Comparison of ENCODE assay signal across 8 cellular contexts in genomic region chr19:32570081-32570785, GRCh38. TPM values are rescaled to one million over a fixed set of nuclear protein-coding genes. Genes with fewer than 3 reads are reported as not detected.
A peak's percentile ranks its signal among the peaks of the same experiment; 100 is the strongest.
DNase-seq lines count a peak whose midpoint lies in the region; ATAC-seq and TF ChIP-seq lines count a peak whose summit lies in the region.

No MANE protein-coding gene starts in this region.

- peaks cover 14% of the 10 kb centered on the region for H3K4me1 Mint-ChIP-seq in central memory CD8-positive, alpha-beta T cell

- TF ChIP-seq CTCF in GM10266 (IDR thresholded peaks at IDR 0.05; ENCODE audit: control insufficient read depth, insufficient read depth, low read depth, missing control alignments) = peak; percentile 76

- ATAC-seq in central memory CD8-positive, alpha-beta T cell (replicated peaks; ENCODE audit: extremely low read depth, poor library complexity, severe bottlenecking) = peak; percentile 32

- H3K27me3 Mint-ChIP-seq in central memory CD8-positive, alpha-beta T cell = peaks cover 11% of the 10 kb centered on the region

- H3K36me3 Mint-ChIP-seq in central memory CD8-positive, alpha-beta T cell (ENCODE audit: insufficient read depth) = peaks cover 2% of the 10 kb centered on the region

- H3K27ac Mint-ChIP-seq in central memory CD8-positive, alpha-beta T cell (ENCODE audit: low read depth) = no peak overlapping the region

- no peak overlapping the region for H3K4me3 Mint-ChIP-seq in central memory CD8-positive, alpha-beta T cell

- H3K9me3 Mint-ChIP-seq in central memory CD8-positive, alpha-beta T cell = no peaks in the 10 kb centered on the region

- peak; percentile 69 for DNase-seq in A172 (ENCODE audit: low spot score)
- DNase-seq in GM10266 (ENCODE audit: extremely low spot score) = peak; percentile 72
- DNase-seq in NCI-H1694 treated with DMSO at 0.1 percent for 48 hours (lab: John Stamatoyannopoulos, UW) = peak; percentile 74
- peak; percentile 49 for DNase-seq in T-helper 9 cell
- DNase-seq in central memory CD8-positive, alpha-beta T cell (ENCODE audit: low spot score in 2 of 2) = peak; percentile 36
- DNase-seq in kidney tubule cell (ENCODE audit: low spot score) = peak; percentile 51
- DNase-seq in stimulated activated CD4-positive, alpha-beta T cell treated with anti-CD3 and anti-CD28 coated beads, TNF-alpha, amount 100 ng/mL, for 24 hours (ENCODE audit: low read depth in 3 of 3) = peak in 2 of 3 experiments; percentile 15 to 22
- no peak for DNase-seq in cortex of kidney (lab: John Stamatoyannopoulos, UW)

RNA-seq across cellular contexts. Expression of gene PDCD5, which starts 10.8 kb away (rescaled TPM):
- 302 and 527 TPM in 2 replicates for total RNA-seq in A172 (2014; rRNA removed; shearing (Covaris generic))
